In genomic region chr11:1927151-1928037, GRCh38 we compare ENCODE assay signal across 21 cellular contexts. TPM values are rescaled to one million over a fixed set of nuclear protein-coding genes. Genes with fewer than 3 reads are reported as not detected.
DNase-seq lines count a peak whose midpoint lies in the region; ATAC-seq and TF ChIP-seq lines count a peak whose summit lies in the region.
"Had no signal": no experiment of that assay in that cellular context is flagged by ENCODE, and none has a peak within 500 bp of the region (broad histone marks: within the 10 kb centered on the region; RNA-seq: fewer than 3 reads in every experiment).

No MANE protein-coding gene starts in this region.

- intact Hi-C loops in testis (cut with DNase I; ENCODE audit: low total_unique reads) = no loop called here

- CTCF ChIA-PET in HEK293 (lab: Yijun Ruan, JAX) = no interaction called here

- ATAC-seq in gastroesophageal sphincter (peak; percentile 50), GM18858 (IDR thresholded peaks at IDR 0.05; ENCODE audit: unreplicated experiment) (no peak), GM21390 (IDR thresholded peaks at IDR 0.05; ENCODE audit: unreplicated experiment) (no peak)
- ATAC-seq: GM23338 had no signal

- DNase-seq in testis = peak; percentile 63
- no peak for DNase-seq in NCI-H1694 treated with DMSO at 0.1 percent for 48 hours (lab: John Stamatoyannopoulos, UW)
- DNase-seq in EL = no peak
- DNase-seq: activated CD4-positive, alpha-beta T cell treated with anti-CD3 and anti-CD28 coated beads, Interleukin-2, amount 50 U/mL, for 48 hours; MM.1S; NCI-H2081; NCI-H524 treated with DMSO at 0.1 percent for 48 hours; stimulated activated CD4-positive, alpha-beta T cell treated with anti-CD3 and anti-CD28 coated beads, Interleukin-15, amount 100 ng/mL, for 24 hours; substantia nigra had no signal

- TF ChIP-seq EP300 in gastroesophageal sphincter (IDR thresholded peaks at IDR 0.05) = no peak

- POLR2A ChIA-PET in HEK293 (lab: Yijun Ruan, JAX) = no interaction called here

- TF ChIP-seq POLR2A in gastroesophageal sphincter (IDR thresholded peaks at IDR 0.05) (no peak), testis (IDR thresholded peaks at IDR 0.05) (no peak)

- TF ChIP-seq CTCF in HEK293 (tag by site-specific recombination; IDR thresholded peaks at IDR 0.05) (no peak), gastroesophageal sphincter (IDR thresholded peaks at IDR 0.05) (no peak), testis (IDR thresholded peaks at IDR 0.05) (no peak)

- H3K27me3 ChIP-seq in gastroesophageal sphincter (peaks cover 7% of the 10 kb centered on the region), muscle layer of colon (ENCODE audit: control insufficient read depth in 1 of 2, insufficient read depth in 2 of 2, low read length in 2 of 2) (no peaks in the 10 kb centered on the region), testis (no peaks in the 10 kb centered on the region)
- H3K27me3 ChIP-seq: adrenal gland, BLaER1 had no signal

- no peak overlapping the region for H3K9ac ChIP-seq in muscle layer of colon (ENCODE audit: low read length)
- H3K9ac ChIP-seq: BLaER1 had no signal

- H3K4me3 ChIP-seq in HEK293 (ENCODE audit: low read depth, low read length) (no peak overlapping the region), gastroesophageal sphincter (no peak overlapping the region), muscle layer of colon (ENCODE audit: low read depth in 1 of 2, low read length in 2 of 2) (no peak overlapping the region), testis (no peak overlapping the region)
- H3K4me3 ChIP-seq: adrenal gland, BLaER1, GM23338 had no signal

- H3K27ac ChIP-seq in HEK293 (ENCODE audit: extremely low read depth, low read depth, low read length) (no peak overlapping the region), gastroesophageal sphincter (peak overlapping the region in 3 of 4 donors; percentile 18 to 74 (median 57)), muscle layer of colon (ENCODE audit: low read depth, low read length) (peak overlapping the region; percentile 32), testis (peak overlapping the region in 1 of 2 donors; percentile 71)
- H3K27ac ChIP-seq: BLaER1 had no signal

- WGBS in gastroesophageal sphincter (ENCODE audit: low coverage in 1 of 2), 2 donors = 100% methylated on average over 3 of the region's 37 CpGs; no CpG with 5 or more reads in 1 of the 2 donors
- 62 to 77% methylated on average over 23 to 34 of the region's 37 CpGs for whole genome bisulfite sequencing in testis, 2 donors

- H3K4me1 ChIP-seq in HEK293 (ENCODE audit: control insufficient read depth, insufficient read depth, low read length) = no peaks in the 10 kb centered on the region
- H3K4me1 ChIP-seq in gastroesophageal sphincter = peaks cover 0 to 40% (median 19%) of the 10 kb centered on the region in 3 donors
- no peaks in the 10 kb centered on the region for H3K4me1 ChIP-seq in muscle layer of colon (ENCODE audit: insufficient read depth, low read length)
- H3K4me1 ChIP-seq in testis = peaks cover 42% of the 10 kb centered on the region

- H3K9me3 ChIP-seq in HEK293 (ENCODE audit: control insufficient read depth, insufficient read depth, low read depth, low read length) (no peaks in the 10 kb centered on the region), gastroesophageal sphincter (no peaks in the 10 kb centered on the region), muscle layer of colon (ENCODE audit: low read length) (no peaks in the 10 kb centered on the region), testis (no peaks in the 10 kb centered on the region)
- H3K9me3 ChIP-seq: adrenal gland, BLaER1 had no signal

- H3K36me3 ChIP-seq in HEK293 (ENCODE audit: control insufficient read depth in 2 of 2, insufficient read depth in 1 of 2, low read length in 2 of 2) = no peaks in the 10 kb centered on the region
- no peaks in the 10 kb centered on the region for H3K36me3 ChIP-seq in gastroesophageal sphincter
- H3K36me3 ChIP-seq in muscle layer of colon (ENCODE audit: insufficient read depth, low read length) = no peaks in the 10 kb centered on the region
- no peaks in the 10 kb centered on the region for H3K36me3 ChIP-seq in testis (ENCODE audit: low read depth, missing control alignments)
- H3K36me3 ChIP-seq: adrenal gland, BLaER1 had no signal

TF ChIP-seq in HEK293, 187 proteins besides CTCF, POLR2A, EP300 and RAD21:
- TF ChIP-seq ZIC2 (tag by site-specific recombination; IDR thresholded peaks at IDR 0.05) (peak; percentile 17), ZNF155 (tag by site-specific recombination; IDR thresholded peaks at IDR 0.05) (no peak), ZNF792 (tag by site-specific recombination; IDR thresholded peaks at IDR 0.05) (no peak), GLIS1 (tag by site-specific recombination; IDR thresholded peaks at IDR 0.05) (0 out of 2 replicates have a peak, but pooled peaks have one; percentile 10), FEZF1 (tag by site-specific recombination; IDR thresholded peaks at IDR 0.05) (no peak), ZNF138 (tag by site-specific recombination; IDR thresholded peaks at IDR 0.05; ENCODE audit: borderline replicate concordance) (no peak)

RNA-seq across cellular contexts. Expression of gene TNNT3, which starts 7.9 kb away (rescaled TPM):
- total RNA-seq in gastroesophageal sphincter (1 to 10 TPM; 1.7 to 4.3 (median 2.5) TPM), testis (10 to 100 TPM in 1 of 2 donors, 1 to 10 TPM in 1; 8.1 to 13.1 TPM)
- polyA plus RNA-seq in testis (ENCODE audit: insufficient read depth, low read depth, low replicate concordance) = 16.1 TPM
- total RNA-seq: endothelial cell of umbilical vein, GM23338 had no signal
- polyA plus RNA-seq: endothelial cell of umbilical vein, GM23338 had no signal

RNA-seq across cellular contexts. Expression of gene MRPL23, which starts 19.7 kb away (rescaled TPM):
- total RNA-seq in gastroesophageal sphincter (100 to 1,000 TPM in 2 of 4 donors, 10 to 100 TPM in 2; 87.0 to 132 (median 106) TPM), testis (100 to 1,000 TPM in 1 of 2 donors, 10 to 100 TPM in 1; 92.1 to 109 TPM)
- polyA plus RNA-seq in testis (ENCODE audit: insufficient read depth, low read depth, low replicate concordance) = 50.0 TPM

RNA-seq across cellular contexts. Expression of gene PRR33, which starts 35.7 kb away (rescaled TPM):
- total RNA-seq in gastroesophageal sphincter (not detected), testis (under 1 TPM in 1 of 2 donors, not detected in 1; 0.06 TPM)
- not detected for polyA plus RNA-seq in testis (ENCODE audit: insufficient read depth, low read depth, low replicate concordance)
- total RNA-seq: endothelial cell of umbilical vein, GM23338, mucosa of gallbladder, OCI-LY7 had no signal
- polyA plus RNA-seq: endothelial cell of umbilical vein, GM23338, keratinocyte had no signal
